In the genomic region with DNA sequence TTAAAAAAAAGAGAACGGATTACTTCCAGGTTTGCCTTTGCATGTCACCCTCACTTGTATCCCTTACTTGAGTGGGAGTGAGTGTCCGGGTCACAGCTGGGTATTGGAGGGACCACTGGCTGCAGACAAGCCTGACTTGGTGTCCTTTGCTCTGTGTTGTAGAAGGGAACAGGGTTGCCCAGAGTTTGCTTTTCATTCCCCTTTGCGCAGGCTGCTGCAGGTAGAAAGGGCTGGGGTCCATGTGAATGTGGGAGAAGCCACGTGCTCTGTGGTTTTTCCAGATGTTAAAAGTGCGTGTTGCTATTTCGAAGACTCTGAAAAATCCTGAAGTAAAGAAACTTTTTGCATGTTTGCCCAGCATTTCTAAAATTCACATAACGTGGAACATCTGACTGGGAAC, we compare ENCODE assay signal across 22 cellular contexts. TPM values are rescaled to one million over a fixed set of nuclear protein-coding genes. Genes with fewer than 3 reads are reported as not detected.
DNase-seq lines count a peak whose midpoint lies in the region; ATAC-seq, FAIRE-seq and TF ChIP-seq lines count a peak whose summit lies in the region.
"Had no signal": no experiment of that assay in that cellular context is flagged by ENCODE, and none has a peak within 500 bp of the region (broad histone marks: within the 10 kb centered on the region; RNA-seq: fewer than 3 reads in every experiment).

No MANE protein-coding gene starts in this region.

- H3K36me3 ChIP-seq in left ventricle myocardium inferior (no peaks in the 10 kb centered on the region), endothelial cell of umbilical vein (ENCODE audit: control insufficient read depth in 2 of 2, extremely low read depth in 1 of 2, insufficient read depth in 2 of 2, low read length in 2 of 2) (no peaks in the 10 kb centered on the region), vagina (no peaks in the 10 kb centered on the region)
- H3K36me3 ChIP-seq: gastrocnemius medialis, HAP-1 had no signal

- no peaks in the 10 kb centered on the region for H4K20me1 ChIP-seq in endothelial cell of umbilical vein (replicated peaks; ENCODE audit: control insufficient read depth, extremely low read depth, insufficient read depth, low read length)

- H2AFZ ChIP-seq in endothelial cell of umbilical vein (ENCODE audit: low read depth, low read length), result no peak overlapping the region

- no peaks in the 10 kb centered on the region for H3K9me1 ChIP-seq in endothelial cell of umbilical vein (replicated peaks; ENCODE audit: control insufficient read depth, extremely low read depth, insufficient read depth, low read length)

- CTCF ChIA-PET in endothelial cell of umbilical vein (lab: Charles Lee), result interaction anchor here (1.5 kb wide), 1 partner anchor 26 kb away, joined by 4 read pairs; no protein-coding TSS in a partner anchor

- no peak overlapping the region for H3K9ac ChIP-seq in endothelial cell of umbilical vein (replicated peaks; ENCODE audit: extremely low read depth, insufficient read depth, low read length)

- H3K27ac ChIP-seq in left ventricle myocardium inferior (replicated peaks) (peak overlapping the region; percentile 82), endothelial cell of umbilical vein (ENCODE audit: insufficient read depth, low read depth, low read length) (no peak overlapping the region), vagina (peak overlapping the region; percentile 78)
- H3K27ac ChIP-seq: epithelial cell of prostate, HL-60 had no signal

- no peaks in the 10 kb centered on the region for H3K9me3 Mint-ChIP-seq in mesothelial cell of epicardium
- H3K9me3 Mint-ChIP-seq: CD4-positive, CD25-positive, alpha-beta regulatory T cell; IgD-negative memory B cell had no signal

- H3K4me1 ChIP-seq in left ventricle myocardium inferior, result peaks cover 40% of the 10 kb centered on the region
- H3K4me1 ChIP-seq in endothelial cell of umbilical vein (ENCODE audit: control insufficient read depth, extremely low read depth, insufficient read depth, low read length), result peaks cover 15% of the 10 kb centered on the region
- H3K4me1 ChIP-seq in vagina, result peaks cover 35% of the 10 kb centered on the region
- H3K4me1 ChIP-seq: body of pancreas, HAP-1 had no signal

- ATAC-seq in left cardiac atrium, result no peak
- no peak for ATAC-seq in GM18909 (IDR thresholded peaks at IDR 0.05; ENCODE audit: poor library complexity, unreplicated experiment)
- ATAC-seq: body of pancreas, gastrocnemius medialis, left lobe of liver had no signal

- no peaks in the 10 kb centered on the region for H3K79me2 ChIP-seq in endothelial cell of umbilical vein (ENCODE audit: control insufficient read depth, insufficient read depth, low read length)

- no peak overlapping the region for H3K4me2 ChIP-seq in endothelial cell of umbilical vein (ENCODE audit: insufficient read depth, low read length)

- POLR2A ChIA-PET in endothelial cell of umbilical vein (lab: Charles Lee), result no interaction called here

- peaks cover 8% of the 10 kb centered on the region for H3K27me3 ChIP-seq in left ventricle myocardium inferior (ENCODE audit: low read depth)
- no peaks in the 10 kb centered on the region for H3K27me3 ChIP-seq in endothelial cell of umbilical vein (ENCODE audit: control insufficient read depth in 2 of 2, insufficient read depth in 2 of 2, low read length in 2 of 2)
- H3K27me3 ChIP-seq in vagina, result no peaks in the 10 kb centered on the region
- H3K27me3 ChIP-seq: body of pancreas, gastrocnemius medialis had no signal

- no peak overlapping the region for H3K4me3 Mint-ChIP-seq in mesothelial cell of epicardium
- H3K4me3 Mint-ChIP-seq: activated naive CD8-positive, alpha-beta T cell; CD4-positive, CD25-positive, alpha-beta regulatory T cell; IgD-negative memory B cell had no signal

- peak overlapping the region; percentile 99 for H3K27ac Mint-ChIP-seq in mesothelial cell of epicardium
- H3K27ac Mint-ChIP-seq: activated naive CD8-positive, alpha-beta T cell; CD4-positive, CD25-positive, alpha-beta regulatory T cell; IgD-negative memory B cell had no signal

- H3K36me3 Mint-ChIP-seq in mesothelial cell of epicardium, result no peaks in the 10 kb centered on the region
- H3K36me3 Mint-ChIP-seq: activated naive CD8-positive, alpha-beta T cell; CD4-positive, CD25-positive, alpha-beta regulatory T cell; IgD-negative memory B cell had no signal

- no peaks in the 10 kb centered on the region for H3K27me3 Mint-ChIP-seq in mesothelial cell of epicardium (ENCODE audit: low read depth)
- H3K27me3 Mint-ChIP-seq: activated naive CD8-positive, alpha-beta T cell; CD4-positive, CD25-positive, alpha-beta regulatory T cell had no signal

- peak; percentile 38 for FAIRE-seq in endothelial cell of umbilical vein (lab: Jason Lieb, UNC)

- dilution Hi-C loops in endothelial cell of umbilical vein (cut with MboI; ENCODE audit: extremely low pct_ligation_motif_present, low sequenced_read_pairs), result no loop called here

- TF ChIP-seq CTCF in left ventricle myocardium inferior (IDR thresholded peaks at IDR 0.05; ENCODE audit: borderline replicate concordance) (no peak), endothelial cell of umbilical vein (IDR thresholded peaks at IDR 0.05; ENCODE audit: extremely low read depth in 1 of 2, insufficient read depth in 1 of 2, low read depth in 1 of 2, low read length in 2 of 2) (no peak), mesothelial cell of epicardium (IDR thresholded peaks at IDR 0.05; ENCODE audit: unreplicated experiment) (no peak), vagina (IDR thresholded peaks at IDR 0.05) (no peak)

- BruUV-seq in endothelial cell of umbilical vein (replicated peaks; lab: Mats Ljungman, UMichigan), result no TSS peak

- DNase-seq in left ventricle myocardium inferior (no peak), left cardiac atrium (no peak), endothelial cell of umbilical vein (ENCODE audit: low read depth, low spot score) (no peak), mesothelial cell of epicardium (ENCODE audit: low spot score in 2 of 2, unreplicated experiment in 2 of 2) (no peak), vagina (ENCODE audit: extremely low spot score in 2 of 2) (no peak), DMS 273 (lab: John Stamatoyannopoulos, UW; ENCODE audit: unreplicated experiment) (no peak), NOMO-1 treated with DMSO at 0.1 percent for 48 hours (lab: John Stamatoyannopoulos, UW; ENCODE audit: unreplicated experiment) (no peak)
- DNase-seq: activated CD4-positive, CD25-positive, alpha-beta regulatory T cell; CD4-positive, CD25-positive, alpha-beta regulatory T cell; GF-D8; NCI-H1417 treated with DMSO at 0.1 percent for 48 hours; stimulated activated CD4-positive, alpha-beta T cell treated with anti-CD3 and anti-CD28 coated beads, Interleukin-4, amount 100 ng/mL, for 24 hours had no signal

- H3K4me3 ChIP-seq in left ventricle myocardium inferior (no peak overlapping the region), endothelial cell of umbilical vein (replicated peaks in 1 of 3; ENCODE audit: insufficient read depth in 1 of 3, low read depth in 1 of 3, low read length in 3 of 3) (no peak overlapping the region), vagina (no peak overlapping the region)
- H3K4me3 ChIP-seq: body of pancreas, gastrocnemius medialis, HAP-1, skin epidermis had no signal

- intact Hi-C loops in left ventricle myocardium inferior (cut with micrococcal nuclease), result no loop called here
- intact Hi-C loops in left cardiac atrium (cut with DNase I), result no loop called here
- intact Hi-C loops in endothelial cell of umbilical vein (cut with micrococcal nuclease), result no loop called here
- intact Hi-C loops in vagina (cut with DNase I), result no loop called here

- H3K9me3 ChIP-seq in left ventricle myocardium inferior (replicated peaks) (no peaks in the 10 kb centered on the region), endothelial cell of umbilical vein (replicated peaks; ENCODE audit: control insufficient read depth, insufficient read depth, low read length) (no peaks in the 10 kb centered on the region), vagina (no peaks in the 10 kb centered on the region)
- H3K9me3 ChIP-seq: body of pancreas, gastrocnemius medialis, HAP-1 had no signal

- H3K4me1 Mint-ChIP-seq in mesothelial cell of epicardium, result peaks cover 85% of the 10 kb centered on the region
- H3K4me1 Mint-ChIP-seq: CD4-positive, CD25-positive, alpha-beta regulatory T cell; IgD-negative memory B cell had no signal

- no peak for TF ChIP-seq POLR2A in endothelial cell of umbilical vein (IDR thresholded peaks at IDR 0.05; ENCODE audit: low read depth, low read length)
- TF ChIP-seq POLR2A in vagina (IDR thresholded peaks at IDR 0.05), result no peak

TF ChIP-seq in endothelial cell of umbilical vein, 7 proteins besides CTCF, POLR2A, EP300 and RAD21:
- TF ChIP-seq GATA2 (IDR thresholded peaks at IDR 0.05; ENCODE audit: insufficient read depth, insufficient read length, low read depth, low read length), result no peak
- TF ChIP-seq, protein P1, sequence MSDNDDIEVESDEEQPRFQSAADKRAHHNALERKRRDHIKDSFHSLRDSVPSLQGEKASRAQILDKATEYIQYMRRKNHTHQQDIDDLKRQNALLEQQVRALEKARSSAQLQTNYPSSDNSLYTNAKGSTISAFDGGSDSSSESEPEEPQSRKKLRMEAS (IDR thresholded peaks at IDR 0.05; ENCODE audit: insufficient read depth, insufficient read length), result no peak
- TF ChIP-seq JUN (IDR thresholded peaks at IDR 0.05; ENCODE audit: borderline replicate concordance, insufficient read depth, insufficient read length, low read depth), result no peak
- TF ChIP-seq POLR2AphosphoS5 (IDR thresholded peaks at IDR 0.05; ENCODE audit: insufficient read depth, low read depth, low read length), result no peak
- no peak for TF ChIP-seq MYC (IDR thresholded peaks at IDR 0.05; ENCODE audit: low read depth, low read length)
- no peak for TF ChIP-seq FOS (IDR thresholded peaks at IDR 0.05; ENCODE audit: borderline replicate concordance, insufficient read depth, low read length)

RNA-seq across cellular contexts. Expression of a gene that starts 28.8 kb away (rescaled TPM):
- total RNA-seq in left ventricle myocardium inferior, result 2.4 TPM
- 1 to 10 TPM; 3.8 to 3.9 TPM for total RNA-seq in left cardiac atrium
- 0.13 and 0.51 TPM in 2 replicates for total RNA-seq in endothelial cell of umbilical vein
- polyA plus RNA-seq in endothelial cell of umbilical vein, result 0.02 TPM in 1 of 2 replicates, not detected in the other
- 0.01 TPM in 1 of 2 replicates, not detected in the other for polyA plus RNA-seq in endothelial cell of umbilical vein (2011; cell fraction: cytosol; rRNA removed)
- polyA plus RNA-seq in endothelial cell of umbilical vein (2011; cell fraction: nucleus; rRNA removed), result 0.01 TPM in 1 of 2 replicates, not detected in the other
- polyA plus RNA-seq in endothelial cell of umbilical vein (2012), result not detected in 2 replicates
- not detected in 2 replicates for polyA minus RNA-seq in endothelial cell of umbilical vein
- polyA minus RNA-seq in endothelial cell of umbilical vein (2011; cell fraction: cytosol; rRNA and poly(A)+ RNA removed), result 0.51 TPM
- polyA minus RNA-seq in endothelial cell of umbilical vein (2011; cell fraction: nucleus; rRNA and poly(A)+ RNA removed), result not detected in 2 replicates
- 65.3 to 67.0 TPM (median 65.6 TPM) in 3 replicates for total RNA-seq in mesothelial cell of epicardium
- 16.2 TPM for total RNA-seq in vagina
- total RNA-seq: CD4-positive, CD25-positive, alpha-beta regulatory T cell had no signal
- polyA plus RNA-seq: CD4-positive, CD25-positive, alpha-beta regulatory T cell; IgD-negative memory B cell had no signal
